18 cellular contexts compared by ENCODE assay signal in genomic region chr7:142813699-142814098, GRCh38. TPM values are rescaled to one million over a fixed set of nuclear protein-coding genes. Genes with fewer than 3 reads are reported as not detected.
DNase-seq lines count a peak whose midpoint lies in the region; ATAC-seq and TF ChIP-seq lines count a peak whose summit lies in the region.
"Had no signal": no experiment of that assay in that cellular context is flagged by ENCODE, and none has a peak within 500 bp of the region (broad histone marks: within the 10 kb centered on the region; RNA-seq: fewer than 3 reads in every experiment).

No MANE protein-coding gene starts in this region.

- TF ChIP-seq CTCF in PC-3 (conservative IDR thresholded peaks at IDR 0.05; ENCODE audit: low read depth, low read length), result no peak
- TF ChIP-seq CTCF in left lung (IDR thresholded peaks at IDR 0.05), result no peak

- H3K27ac Mint-ChIP-seq in activated naive CD4-positive, alpha-beta T cell treated with anti-CD3 and anti-CD28 coated beads, Interleukin-2, amount 10 ng/mL, durations not matched to agents 7 days and 5 days, result peak overlapping the region; percentile 100
- H3K27ac Mint-ChIP-seq: neural progenitor cell had no signal

- no peak for DNase-seq in activated naive CD4-positive, alpha-beta T cell treated with anti-CD3 and anti-CD28 coated beads, Interleukin-2, amount 10 ng/mL, durations not matched to agents 7 days and 5 days
- DNase-seq in activated naive CD4-positive, alpha-beta T cell (lab: John Stamatoyannopoulos, UW), result no peak
- no peak for DNase-seq in PC-3
- no peak for DNase-seq in effector memory CD4-positive, alpha-beta T cell
- no peak for DNase-seq in NCI-H69 (lab: John Stamatoyannopoulos, UW)
- no peak for DNase-seq in left lung
- DNase-seq in hepatic stellate cell (ENCODE audit: low spot score), result no peak
- no peak for DNase-seq in COR-L47 (lab: John Stamatoyannopoulos, UW)
- DNase-seq: adrenal gland; caudate nucleus; esophagus squamous epithelium; MV-4-11; NCI-H187 treated with DMSO at 0.1 percent for 48 hours; NCI-H446; stimulated activated naive CD8-positive, alpha-beta T cell treated with anti-CD3 and anti-CD28 coated beads, Interleukin-15, Interleukin-2, amounts not matched to agents 100 U/mL and 50 U/mL, for 24 hours had no signal

- peaks cover 10% of the 10 kb centered on the region; the same call in 1 of the 2 replicates for H3K79me2 ChIP-seq in PC-3 (ENCODE audit: low read length)

- intact Hi-C loops in PC-3 (cut with micrococcal nuclease), result loop anchor here (1.0 to 5.0 kb wide), 4 partner anchors 22 to 211 kb away; no protein-coding TSS in a partner anchor
- intact Hi-C loops in left lung (cut with DNase I), result no loop called here

- CTCF ChIA-PET in activated naive CD4-positive, alpha-beta T cell treated with anti-CD3 and anti-CD28 coated beads, Interleukin-2, amount 10 ng/mL, durations not matched to agents 7 days and 5 days (lab: Charles Lee), result interaction anchor here (0.9 to 10.3 kb wide), 15 partner anchors 10 to 512 kb away, joined by 3 to 346 read pairs (median 7); no protein-coding TSS in a partner anchor
- CTCF ChIA-PET in PC-3 (lab: Charles Lee), result interaction anchor here (0.8 to 8.1 kb wide), 8 partner anchors 14 to 210 kb away, joined by 3 to 90 read pairs (median 5); no protein-coding TSS in a partner anchor

- peaks cover 13% of the 10 kb centered on the region for H3F3A ChIP-seq in PC-3 (ENCODE audit: low read length, unreplicated experiment)

- no peaks in the 10 kb centered on the region for H3K9me2 ChIP-seq in PC-3 (replicated peaks; ENCODE audit: low read length)

- peak overlapping the region; percentile 99 for H3K9ac ChIP-seq in PC-3 (ENCODE audit: low read length)
- H3K9ac ChIP-seq: neural progenitor cell had no signal

- H3K9me3 Mint-ChIP-seq in activated naive CD4-positive, alpha-beta T cell treated with anti-CD3 and anti-CD28 coated beads, Interleukin-2, amount 10 ng/mL, durations not matched to agents 7 days and 5 days, result no peaks in the 10 kb centered on the region
- H3K9me3 Mint-ChIP-seq: neural progenitor cell had no signal

- H3K4me2 ChIP-seq in PC-3 (ENCODE audit: low read length), result peak overlapping the region; percentile 74
- H3K4me2 ChIP-seq: neural progenitor cell had no signal

- H3K36me3 ChIP-seq in PC-3 (ENCODE audit: low read depth, low read length), result no peaks in the 10 kb centered on the region
- no peaks in the 10 kb centered on the region for H3K36me3 ChIP-seq in effector memory CD4-positive, alpha-beta T cell (ENCODE audit: control insufficient read depth, insufficient read depth, low read length)
- H3K36me3 ChIP-seq in left lung, result no peaks in the 10 kb centered on the region
- H3K36me3 ChIP-seq: adrenal gland, esophagus squamous epithelium, neural progenitor cell had no signal

- H3K4me1 Mint-ChIP-seq in activated naive CD4-positive, alpha-beta T cell treated with anti-CD3 and anti-CD28 coated beads, Interleukin-2, amount 10 ng/mL, durations not matched to agents 7 days and 5 days, result peaks cover 71% of the 10 kb centered on the region

- no peaks in the 10 kb centered on the region for H3K36me3 Mint-ChIP-seq in activated naive CD4-positive, alpha-beta T cell treated with anti-CD3 and anti-CD28 coated beads, Interleukin-2, amount 10 ng/mL, durations not matched to agents 7 days and 5 days
- H3K36me3 Mint-ChIP-seq: neural progenitor cell had no signal

- H3K4me1 ChIP-seq in PC-3 (ENCODE audit: insufficient read depth, low read length), result peaks cover 58% of the 10 kb centered on the region
- peaks cover 41% of the 10 kb centered on the region for H3K4me1 ChIP-seq in effector memory CD4-positive, alpha-beta T cell (ENCODE audit: control insufficient read depth, insufficient read depth, low read length, poor library complexity, severe bottlenecking)
- no peaks in the 10 kb centered on the region for H3K4me1 ChIP-seq in left lung
- H3K4me1 ChIP-seq: adrenal gland, neural progenitor cell had no signal

- H3K27me3 ChIP-seq in PC-3 (ENCODE audit: low read length), result no peaks in the 10 kb centered on the region
- H3K27me3 ChIP-seq in effector memory CD4-positive, alpha-beta T cell (replicated peaks; ENCODE audit: control insufficient read depth, insufficient read depth, low read length, poor library complexity, severe bottlenecking), result no peaks in the 10 kb centered on the region
- peaks cover 0 to 54% of the 10 kb centered on the region in 2 donors for H3K27me3 ChIP-seq in left lung
- H3K27me3 ChIP-seq: neural progenitor cell had no signal

- ATAC-seq in PC-3, result peak; percentile 1; the same call in 1 of the 2 replicates
- no peak for ATAC-seq in left lung
- ATAC-seq: stimulated activated naive CD8-positive, alpha-beta T cell treated with anti-CD3 and anti-CD28 coated beads, Interleukin-15, Interleukin-2, amounts not matched to agents 100 U/mL and 50 U/mL, for 24 hours had no signal

- peaks cover 4% of the 10 kb centered on the region for H3K27me3 Mint-ChIP-seq in activated naive CD4-positive, alpha-beta T cell treated with anti-CD3 and anti-CD28 coated beads, Interleukin-2, amount 10 ng/mL, durations not matched to agents 7 days and 5 days

- peak overlapping the region; percentile 69 for H3K4me3 Mint-ChIP-seq in activated naive CD4-positive, alpha-beta T cell treated with anti-CD3 and anti-CD28 coated beads, Interleukin-2, amount 10 ng/mL, durations not matched to agents 7 days and 5 days
- H3K4me3 Mint-ChIP-seq: neural progenitor cell had no signal

- no peaks in the 10 kb centered on the region for H3K9me3 ChIP-seq in PC-3 (ENCODE audit: low read length)
- H3K9me3 ChIP-seq in effector memory CD4-positive, alpha-beta T cell (ENCODE audit: control insufficient read depth, low read length), result no peaks in the 10 kb centered on the region
- no peaks in the 10 kb centered on the region for H3K9me3 ChIP-seq in left lung
- H3K9me3 ChIP-seq: adrenal gland, esophagus squamous epithelium had no signal

- no peaks in the 10 kb centered on the region for H4K20me1 ChIP-seq in PC-3 (ENCODE audit: low read length)

- H2AFZ ChIP-seq in PC-3 (ENCODE audit: low read length), result no peak overlapping the region
- H2AFZ ChIP-seq: neural progenitor cell had no signal

- POLR2A ChIA-PET in PC-3 (lab: Charles Lee; ENCODE audit: unreplicated experiment), result interaction anchor here (0.6 to 1.2 kb wide), 6 partner anchors 16 to 306 kb away, joined by 4 to 9 read pairs (median 5); partner anchors contain the start of gene EPHB6

- H3K4me3 ChIP-seq in PC-3 (ENCODE audit: low read length) (peak overlapping the region; percentile 45), left lung (no peak overlapping the region)
- H3K4me3 ChIP-seq in effector memory CD4-positive, alpha-beta T cell (ENCODE audit: insufficient read depth, low read depth, low read length, poor library complexity, severe bottlenecking), result no peak overlapping the region
- H3K4me3 ChIP-seq: adrenal gland, esophagus squamous epithelium, neural progenitor cell had no signal

- H3K27ac ChIP-seq in PC-3 (ENCODE audit: low read length) (peak overlapping the region; percentile 98), left lung (no peak overlapping the region)
- peak overlapping the region; percentile 54 for H3K27ac ChIP-seq in effector memory CD4-positive, alpha-beta T cell (ENCODE audit: insufficient read depth, low read length, poor library complexity, severe bottlenecking)
- H3K27ac ChIP-seq: adrenal gland, esophagus squamous epithelium, neural progenitor cell had no signal

- TSS peak; percentile 44 for BruUV-seq in PC-3 (replicated peaks; lab: Mats Ljungman, UMichigan)

RNA-seq across cellular contexts. Expression of gene EPHB6, which starts 41.2 kb away (rescaled TPM):
- 30.5 and 48.2 TPM in 2 replicates for total RNA-seq in PC-3 (2014; rRNA removed)
- 10 to 100 TPM in 1 of 2 donors, 1 to 10 TPM in 1; 6.5 to 12.1 TPM for total RNA-seq in left lung

RNA-seq across cellular contexts. Expression of gene PRSS2, which starts 42.9 kb away (rescaled TPM):
- total RNA-seq in PC-3 (2014; rRNA removed) (0.40 TPM in 1 of 2 replicates, not detected in the other), left lung (10 to 100 TPM in 1 of 2 donors, not detected in 1; 13.1 TPM)
- total RNA-seq: esophagus squamous epithelium; renal cortical epithelial cell; T-helper 2 cell treated with Interferon-gamma antibody and Interleukin-4, amounts not matched to agents 100 ng/mL and 5 ng/mL, for 36 hours had no signal

Comparison
In these comparisons a context has a peak if more than half of its experiments do, and no peak if none do; other contexts are left out.
1. H3K27ac ChIP-seq: peak in PC-3 (single experiment) and effector memory CD4-positive, alpha-beta T cell (single experiment); none in left lung (0 of 2).